In the genomic region with DNA sequence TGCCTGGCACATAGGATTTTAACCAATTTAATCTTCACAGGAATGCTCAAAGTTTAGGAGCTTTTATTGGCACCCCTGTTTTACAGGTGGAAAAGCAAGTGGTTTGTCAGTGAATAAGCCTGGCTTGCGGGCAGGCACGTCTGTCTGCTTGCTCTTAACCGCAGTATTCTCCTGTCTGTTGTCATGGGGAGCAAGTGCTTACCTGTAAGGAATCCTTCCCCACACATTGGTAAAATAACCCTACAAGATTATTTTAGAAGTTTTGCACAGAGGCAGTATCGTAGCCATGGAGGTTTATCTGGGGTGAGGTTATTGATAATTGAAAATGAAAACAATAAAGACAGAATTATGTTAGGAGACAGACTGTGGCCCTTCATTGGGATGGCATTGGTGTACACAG, we compare ENCODE assay signal across 11 cellular contexts.
A peak's percentile ranks its signal among the peaks of the same experiment; 100 is the strongest.
DNase-seq lines count a peak whose midpoint lies in the region; ATAC-seq, FAIRE-seq and TF ChIP-seq lines count a peak whose summit lies in the region.
"Had no signal": no experiment of that assay in that cellular context is flagged by ENCODE, and none has a peak within 500 bp of the region (broad histone marks: within the 10 kb centered on the region; RNA-seq: fewer than 3 reads in every experiment).

No MANE protein-coding gene starts in this region.

- TF ChIP-seq POLR2A in adrenal gland (IDR thresholded peaks at IDR 0.05): no peak

- H3K27ac ChIP-seq in BLaER1 (no peak overlapping the region), H9 (ENCODE audit: insufficient read length, low read depth, low read length) (no peak overlapping the region), adrenal gland (no peak overlapping the region), GM23248 (no peak overlapping the region)
- H3K27ac ChIP-seq: prostate gland had no signal

- H2BK5ac ChIP-seq in H9 (ENCODE audit: insufficient read length, low read length): no peak overlapping the region

- ATAC-seq in natural killer cell: no peak

- H3K9ac ChIP-seq in BLaER1 (no peak overlapping the region), H9 (ENCODE audit: extremely low read depth, insufficient read length, low read length) (no peak overlapping the region), GM23248 (no peak overlapping the region)

- H4K91ac ChIP-seq in H9 (ENCODE audit: insufficient read length, low read depth, low read length): no peak overlapping the region

- H3K14ac ChIP-seq in H9 (ENCODE audit: insufficient read depth, low read length): no peak overlapping the region

- H2BK12ac ChIP-seq in H9 (ENCODE audit: insufficient read length, low read depth, low read length): no peak overlapping the region

- no peaks in the 10 kb centered on the region for H3K9me3 ChIP-seq in BLaER1
- H3K9me3 ChIP-seq in H9 (ENCODE audit: control insufficient read depth, low read depth, low read length): no peaks in the 10 kb centered on the region
- H3K9me3 ChIP-seq in adrenal gland (replicated peaks in 1 of 3): no peaks in the 10 kb centered on the region
- no peaks in the 10 kb centered on the region for H3K9me3 ChIP-seq in GM23248 (ENCODE audit: low read depth)
- H3K9me3 ChIP-seq: prostate gland had no signal

- H3K27ac Mint-ChIP-seq in H9 (peak overlapping the region in 1 of 3 experiments; percentile 25; a peak in 1 of 7 replicates), natural killer cell (peak overlapping the region in 1 of 2 donors; percentile 38)
- H3K27ac Mint-ChIP-seq: activated CD4-positive, alpha-beta T cell treated with anti-CD3 and anti-CD28 coated beads, Interleukin-2, amount 10 ng/mL, durations not matched to agents 24 days and 14 days; CD4-positive, CD25-positive, alpha-beta regulatory T cell had no signal

- no peak overlapping the region for H2AFZ ChIP-seq in H9 (ENCODE audit: low read length)
- H2AFZ ChIP-seq in GM23248: no peak overlapping the region

- peak overlapping the region; percentile 47 to 78 for H3K4me3 Mint-ChIP-seq in H9
- peak overlapping the region; percentile 74 for H3K4me3 Mint-ChIP-seq in natural killer cell
- H3K4me3 Mint-ChIP-seq: activated CD4-positive, alpha-beta T cell treated with anti-CD3 and anti-CD28 coated beads, Interleukin-2, amount 10 ng/mL, durations not matched to agents 24 days and 14 days had no signal

- no peak overlapping the region for H3T11ph ChIP-seq in H9 (ENCODE audit: low read length)

- H3K4ac ChIP-seq in H9 (ENCODE audit: low read depth, low read length): no peak overlapping the region

- DNase-seq in H9: no peak
- DNase-seq in bronchial epithelial cell (ENCODE audit: low read depth): peak; percentile 51
- no peak for DNase-seq in natural killer cell
- no peak for DNase-seq in AG08396 (ENCODE audit: low spot score)
- no peak for DNase-seq in adrenal gland
- DNase-seq in GM23248: no peak
- no peak for DNase-seq in OCI-M2 (lab: John Stamatoyannopoulos, UW; ENCODE audit: unreplicated experiment)

- no peaks in the 10 kb centered on the region for H3K9me2 ChIP-seq in GM23248 (ENCODE audit: insufficient read depth)

- no peak overlapping the region for H2BK120ac ChIP-seq in H9 (ENCODE audit: low read depth, low read length, poor library complexity, severe bottlenecking)

- whole genome bisulfite sequencing in H9 (ENCODE audit: extremely low coverage, insufficient read length, low lambda C conversion rate): no CpG with 5 or more reads among the region's 4 CpGs
- 94 to 97% (median 94%) methylated on average over 4 of the region's 4 CpGs for WGBS in adrenal gland, 4 donors
- WGBS in GM23248 (ENCODE audit: low coverage in 1 of 2, low lambda C conversion rate in 2 of 2, missing lambda C conversion rate in 2 of 2), 2 experiments: 97 to 99% methylated on average over 4 of the region's 4 CpGs

- no peak overlapping the region for H2AK5ac ChIP-seq in H9 (ENCODE audit: insufficient read length, low read length)

- no peak for FAIRE-seq in bronchial epithelial cell (lab: Jason Lieb, UNC)

- no peak overlapping the region for H2BK20ac ChIP-seq in H9 (ENCODE audit: low read depth, low read length, poor library complexity, severe bottlenecking)

- H3K27me3 ChIP-seq in BLaER1 (no peaks in the 10 kb centered on the region), H9 (ENCODE audit: insufficient read depth, low read length) (no peaks in the 10 kb centered on the region; the same call in 1 of the 2 replicates), bronchial epithelial cell (ENCODE audit: control insufficient read depth, insufficient read depth, low read length) (no peaks in the 10 kb centered on the region), adrenal gland (no peaks in the 10 kb centered on the region), GM23248 (replicated peaks; ENCODE audit: insufficient read depth) (no peaks in the 10 kb centered on the region)

- peak overlapping the region; percentile 56 for H3K4me2 ChIP-seq in BLaER1
- peak overlapping the region; percentile 27 for H3K4me2 ChIP-seq in H9 (ENCODE audit: insufficient read depth, insufficient read length, low read length)
- no peak overlapping the region for H3K4me2 ChIP-seq in GM23248 (ENCODE audit: unreplicated experiment)

- peaks cover 3% of the 10 kb centered on the region; the same call in 1 of the 2 replicates for H3K79me2 ChIP-seq in H9 (ENCODE audit: insufficient read depth, low read length)
- peaks cover 58% of the 10 kb centered on the region for H3K79me2 ChIP-seq in GM23248 (ENCODE audit: insufficient read depth)

- H3K56ac ChIP-seq in H9 (ENCODE audit: insufficient read length, low read depth, low read length): no peak overlapping the region

- H3K18ac ChIP-seq in H9 (ENCODE audit: insufficient read length, low read depth, low read length): no peak overlapping the region

- H3K36me3 Mint-ChIP-seq in H9 (ENCODE audit: insufficient read depth in 1 of 3, low read depth in 3 of 3) (no peaks in the 10 kb centered on the region), natural killer cell (no peaks in the 10 kb centered on the region)
- H3K36me3 Mint-ChIP-seq: CD4-positive, CD25-positive, alpha-beta regulatory T cell had no signal

- H3K23me2 ChIP-seq in H9 (ENCODE audit: insufficient read length, low read depth, low read length, poor library complexity, severe bottlenecking): peaks cover 11% of the 10 kb centered on the region

- intact Hi-C loops in natural killer cell (cut with micrococcal nuclease) (no loop called here), adrenal gland (cut with DNase I) (no loop called here)

- H4K20me1 ChIP-seq in BLaER1 (peaks cover 77% of the 10 kb centered on the region), H9 (ENCODE audit: control insufficient read depth, insufficient read depth, insufficient read length) (no peaks in the 10 kb centered on the region), GM23248 (ENCODE audit: insufficient read depth) (no peaks in the 10 kb centered on the region)

- in situ Hi-C loops in GM23248 (cut with MboI): no loop called here

- H3K9me3 Mint-ChIP-seq in H9: no peaks in the 10 kb centered on the region
- no peaks in the 10 kb centered on the region for H3K9me3 Mint-ChIP-seq in natural killer cell
- H3K9me3 Mint-ChIP-seq: activated CD4-positive, alpha-beta T cell treated with anti-CD3 and anti-CD28 coated beads, Interleukin-2, amount 10 ng/mL, durations not matched to agents 24 days and 14 days; CD4-positive, CD25-positive, alpha-beta regulatory T cell had no signal

- no peaks in the 10 kb centered on the region for H3K79me1 ChIP-seq in H9 (ENCODE audit: insufficient read depth, low read depth, low read length, poor library complexity, severe bottlenecking)

- H3K23ac ChIP-seq in H9 (ENCODE audit: insufficient read length, low read depth, low read length): no peak overlapping the region

- H3K4me1 ChIP-seq in BLaER1 (peaks cover 79% of the 10 kb centered on the region), H9 (ENCODE audit: insufficient read depth, low read length) (peaks cover 14% of the 10 kb centered on the region; the same call in 1 of the 2 replicates), adrenal gland (replicated peaks in 1 of 2) (peaks cover 4 to 18% of the 10 kb centered on the region in 2 donors), GM23248 (ENCODE audit: insufficient read depth) (peaks cover 10% of the 10 kb centered on the region)

- peak overlapping the region; percentile 87 for H3K4me3 ChIP-seq in BLaER1
- no peak overlapping the region for H3K4me3 ChIP-seq in bronchial epithelial cell (ENCODE audit: low read depth, low read length)
- H3K4me3 ChIP-seq in adrenal gland: no peak overlapping the region
- H3K4me3 ChIP-seq in GM23248: no peak overlapping the region

- H3K27me3 Mint-ChIP-seq in H9 (ENCODE audit: low read depth) (peaks cover 29% of the 10 kb centered on the region), natural killer cell (ENCODE audit: low read depth in 2 of 2) (peaks cover 3 to 7% of the 10 kb centered on the region in 2 donors)

- H4K5ac ChIP-seq in H9 (ENCODE audit: insufficient read length, low read depth, low read length): no peak overlapping the region

- H3K36me3 ChIP-seq in BLaER1 (no peaks in the 10 kb centered on the region), bronchial epithelial cell (ENCODE audit: control insufficient read depth, insufficient read depth, low read length) (no peaks in the 10 kb centered on the region), adrenal gland (replicated peaks in 1 of 2) (no peaks in the 10 kb centered on the region), GM23248 (ENCODE audit: low read depth) (no peaks in the 10 kb centered on the region)
- H3K36me3 ChIP-seq: prostate gland had no signal

- peaks cover 8% of the 10 kb centered on the region; the same call in 1 of the 2 replicates for H3F3A ChIP-seq in GM23248 (ENCODE audit: insufficient read depth)

- H2BK15ac ChIP-seq in H9 (ENCODE audit: low read depth, low read length): no peak overlapping the region

- H4K8ac ChIP-seq in H9 (replicated peaks; ENCODE audit: insufficient read length, low read depth, low read length): no peak overlapping the region

- TF ChIP-seq CTCF in H9 (conservative IDR thresholded peaks at IDR 0.05) (no peak), bronchial epithelial cell (IDR thresholded peaks at IDR 0.05; ENCODE audit: insufficient read depth, low read length, severe bottlenecking) (no peak), natural killer cell (IDR thresholded peaks at IDR 0.05) (no peak), adrenal gland (IDR thresholded peaks at IDR 0.05) (no peak)

- peaks cover 46 to 56% of the 10 kb centered on the region in 2 experiments for H3K4me1 Mint-ChIP-seq in H9
- peaks cover 38 to 45% of the 10 kb centered on the region in 2 donors for H3K4me1 Mint-ChIP-seq in natural killer cell
